Comparison of ENCODE assay signal across 8 cellular contexts in genomic region chr7:129224251-129225205, GRCh38. TPM values are rescaled to one million over a fixed set of nuclear protein-coding genes. Genes with fewer than 3 reads are reported as not detected.
DNase-seq lines count a peak whose midpoint lies in the region; ATAC-seq and TF ChIP-seq lines count a peak whose summit lies in the region.

AHCYL2 (plus strand) TSS chr7:129225030.

- H3K4me3 ChIP-seq in astrocyte of the cerebellum (ENCODE audit: low read depth, low read length) (peak within 1 kb of the TSS; percentile 53), hepatocyte (peak within 1 kb of the TSS; percentile 89), aorta (ENCODE audit: low read length in 2 of 2) (peak within 1 kb of the TSS; percentile 58 to 72)

- intact Hi-C loops in aorta (cut with DNase I): loop anchor here in 1 of 2 donors (10.0 kb wide), 2 partner anchors 390 to 600 kb away; partner anchors contain the start of gene NRF1

- H4K20me1 ChIP-seq in hepatocyte (ENCODE audit: insufficient read depth, poor library complexity, severe bottlenecking): no peaks in the 10 kb centered on the region

- TF ChIP-seq CTCF in astrocyte of the cerebellum (IDR thresholded peaks at IDR 0.05; ENCODE audit: low read depth, low read length, missing control alignments) (no peak), hepatocyte (IDR thresholded peaks at IDR 0.05; ENCODE audit: poor library complexity) (no peak)

- H2AFZ ChIP-seq in hepatocyte: peak within 1 kb of the TSS; percentile 81

- no peaks in the 10 kb centered on the region for H3K9me2 ChIP-seq in hepatocyte (replicated peaks; ENCODE audit: insufficient read depth)

- H3K27ac ChIP-seq in hepatocyte (peak within 1 kb of the TSS; percentile 84), aorta (ENCODE audit: low read depth in 1 of 2, low read length in 2 of 2) (peak within 1 kb of the TSS in 1 of 2 donors; percentile 96)

- no peaks in the 10 kb centered on the region for H3K9me3 ChIP-seq in hepatocyte (ENCODE audit: low read depth)
- H3K9me3 ChIP-seq in aorta (ENCODE audit: control insufficient read depth, low read length): no peaks in the 10 kb centered on the region

- H3K79me2 ChIP-seq in hepatocyte: peaks cover 31% of the 10 kb centered on the region

- DNase-seq in NCI-H2081 (lab: John Stamatoyannopoulos, UW): peak; percentile 96 to 97
- DNase-seq in T-helper 9 cell: peak; percentile 98
- DNase-seq in astrocyte of the cerebellum (ENCODE audit: low read depth): peak; percentile 90
- peak; percentile 99 for DNase-seq in hepatocyte (ENCODE audit: low spot score)
- peak; percentile 91 for DNase-seq in renal cortical epithelial cell (ENCODE audit: low read depth)
- peak; percentile 99 to 100 for DNase-seq in aorta

- under 1% methylated on average over 38 of the region's 63 CpGs for WGBS in hepatocyte (ENCODE audit: low lambda C conversion rate, missing lambda C conversion rate)
- WGBS in aorta, 2 donors: 1% methylated on average over 59 to 63 of the region's 63 CpGs

- in situ Hi-C loops in astrocyte of the cerebellum (cut with HindIII; ENCODE audit: low sequenced_read_pairs): loop anchor here (5.0 kb wide), 1 partner anchor 48 kb away; no protein-coding TSS in a partner anchor

- ATAC-seq in GM18517 (IDR thresholded peaks at IDR 0.05; ENCODE audit: unreplicated experiment) (peak; percentile 82), HG03039 (IDR thresholded peaks at IDR 0.05; ENCODE audit: unreplicated experiment) (peak; percentile 92), aorta (ENCODE audit: low FRiP score) (peak; percentile 100)

- H3K27me3 ChIP-seq in hepatocyte: no peaks in the 10 kb centered on the region
- H3K27me3 ChIP-seq in aorta (ENCODE audit: control insufficient read depth in 1 of 2, insufficient read depth in 2 of 2, low read length in 1 of 2): no peaks in the 10 kb centered on the region

- H3K4me2 ChIP-seq in hepatocyte: peak within 1 kb of the TSS; percentile 88

- H3K4me1 ChIP-seq in hepatocyte (ENCODE audit: insufficient read depth): peaks cover 9% of the 10 kb centered on the region
- H3K4me1 ChIP-seq in aorta (ENCODE audit: control insufficient read depth in 1 of 2, insufficient read depth in 2 of 2, low read length in 2 of 2): no peaks in the 10 kb centered on the region

- H3K36me3 ChIP-seq in hepatocyte (replicated peaks; ENCODE audit: insufficient read depth, low read depth): no peaks in the 10 kb centered on the region
- H3K36me3 ChIP-seq in aorta (ENCODE audit: control insufficient read depth in 1 of 2, insufficient read depth in 2 of 2, low read length in 1 of 2): no peaks in the 10 kb centered on the region

RNA-seq across cellular contexts. Expression of gene AHCYL2, which starts in this region (rescaled TPM):
- total RNA-seq in hepatocyte: 16.7 and 20.0 TPM in 2 replicates
- polyA plus RNA-seq in hepatocyte: 7.1 and 13.7 TPM in 2 replicates
- total RNA-seq in renal cortical epithelial cell: 11.3 and 34.3 TPM in 2 replicates
- total RNA-seq in aorta: 10 to 100 TPM; 12.0 to 19.9 TPM
- 1 to 10 TPM; 7.9 to 9.8 TPM for polyA plus RNA-seq in aorta
